ENCODE assay signal across 7 cellular contexts in genomic region chr15:90142216-90143175, GRCh38.
DNase-seq lines count a peak whose midpoint lies in the region; ATAC-seq and TF ChIP-seq lines count a peak whose summit lies in the region.

No MANE protein-coding gene starts in this region.

- peak; percentile 93 for ATAC-seq in effector memory CD8-positive, alpha-beta T cell (replicated peaks)

- in situ Hi-C loops in brain microvascular endothelial cell (cut with HindIII; ENCODE audit: low pct_ligation_motif_present, low sequenced_read_pairs), result no loop called here

- H3K27me3 Mint-ChIP-seq in effector memory CD8-positive, alpha-beta T cell, result no peaks in the 10 kb centered on the region

- H3K36me3 Mint-ChIP-seq in effector memory CD8-positive, alpha-beta T cell (ENCODE audit: insufficient read depth), result no peaks in the 10 kb centered on the region

- DNase-seq in NCI-H2227 treated with DMSO at 0.1 percent for 48 hours (lab: John Stamatoyannopoulos, UW) (peak; percentile 18), DMS79 (lab: John Stamatoyannopoulos, UW) (no peak), brain microvascular endothelial cell (no peak), NCI-H1092 treated with DMSO at 0.1 percent for 48 hours (lab: John Stamatoyannopoulos, UW) (no peak)
- peak; percentile 56 for DNase-seq in activated CD4-positive, alpha-beta T cell treated with anti-CD3 and anti-CD28 coated beads for 48 hours
- DNase-seq in effector memory CD8-positive, alpha-beta T cell, result peak; percentile 33 to 47 (median 45)
- DNase-seq in stimulated activated CD8-positive, alpha-beta memory T cell treated with anti-CD3 and anti-CD28 coated beads, Interleukin-4, amount 100 ng/mL, for 48 hours, result peak; percentile 52

- H3K27me3 ChIP-seq in brain microvascular endothelial cell (replicated peaks), result no peaks in the 10 kb centered on the region

- no peaks in the 10 kb centered on the region for H3K36me3 ChIP-seq in brain microvascular endothelial cell (replicated peaks)

- no peak for TF ChIP-seq CTCF in brain microvascular endothelial cell (IDR thresholded peaks at IDR 0.05; ENCODE audit: low read depth, low read length, missing control alignments)

- H3K4me3 ChIP-seq in brain microvascular endothelial cell (ENCODE audit: low read depth, low read length), result no peak overlapping the region

- H3K27ac Mint-ChIP-seq in effector memory CD8-positive, alpha-beta T cell, result peak overlapping the region; percentile 55 to 58

- peak overlapping the region; percentile 52 to 59 for H3K4me3 Mint-ChIP-seq in effector memory CD8-positive, alpha-beta T cell

- H3K27ac ChIP-seq in brain microvascular endothelial cell, result no peak overlapping the region

- H3K4me1 Mint-ChIP-seq in effector memory CD8-positive, alpha-beta T cell (ENCODE audit: low read depth in 2 of 2), result peaks cover 7 to 21% of the 10 kb centered on the region in 2 donors

- no peaks in the 10 kb centered on the region for H3K9me3 Mint-ChIP-seq in effector memory CD8-positive, alpha-beta T cell

Comparison
In these comparisons a context has a peak if more than half of its experiments do, and no peak if none do; other contexts are left out.
1. DNase-seq: peak in NCI-H2227 treated with DMSO at 0.1 percent for 48 hours (single experiment), activated CD4-positive, alpha-beta T cell treated with anti-CD3 and anti-CD28 coated beads for 48 hours (single experiment), effector memory CD8-positive, alpha-beta T cell (3 of 3) and stimulated activated CD8-positive, alpha-beta memory T cell treated with anti-CD3 and anti-CD28 coated beads, Interleukin-4, amount 100 ng/mL, for 48 hours (single experiment); none in DMS79 (single experiment), brain microvascular endothelial cell (single experiment) and NCI-H1092 treated with DMSO at 0.1 percent for 48 hours (single experiment).